ENCODE assay signal across 14 cellular contexts in genomic region chr7:50208335-50208982, GRCh38.
DNase-seq lines count a peak whose midpoint lies in the region; ATAC-seq and TF ChIP-seq lines count a peak whose summit lies in the region.
"Had no signal": no experiment of that assay in that cellular context is flagged by ENCODE, and none has a peak within 500 bp of the region (broad histone marks: within the 10 kb centered on the region; RNA-seq: fewer than 3 reads in every experiment).

No MANE protein-coding gene starts in this region.

- no peak overlapping the region for H3K4me3 ChIP-seq in NB4 (ENCODE audit: low read depth, low read length)
- H3K4me3 ChIP-seq: testis had no signal

- no peaks in the 10 kb centered on the region for H3K27me3 Mint-ChIP-seq in activated naive CD4-positive, alpha-beta T cell treated with anti-CD3 and anti-CD28 coated beads for 36 hours (ENCODE audit: low read depth)

- no peak overlapping the region for H3K4me3 Mint-ChIP-seq in activated naive CD4-positive, alpha-beta T cell treated with anti-CD3 and anti-CD28 coated beads for 36 hours
- peak overlapping the region; percentile 71 for H3K4me3 Mint-ChIP-seq in stimulated activated effector memory CD8-positive, alpha-beta T cell treated with anti-CD3 and anti-CD28 coated beads, Interleukin-12 subunit alpha, Interleukin-12 subunit beta, amount 100 ng/mL, for 72 hours

- H3K9me3 Mint-ChIP-seq in activated naive CD4-positive, alpha-beta T cell treated with anti-CD3 and anti-CD28 coated beads for 36 hours: no peaks in the 10 kb centered on the region
- no peaks in the 10 kb centered on the region for H3K9me3 Mint-ChIP-seq in activated naive CD4-positive, alpha-beta T cell treated with anti-CD3 and anti-CD28 coated beads, Interleukin-2, amount 50 U/mL, for 72 hours
- H3K9me3 Mint-ChIP-seq in stimulated activated effector memory CD8-positive, alpha-beta T cell treated with anti-CD3 and anti-CD28 coated beads, Interleukin-12 subunit alpha, Interleukin-12 subunit beta, amount 100 ng/mL, for 72 hours: no peaks in the 10 kb centered on the region

- CTCF ChIA-PET in activated naive CD4-positive, alpha-beta T cell treated with anti-CD3 and anti-CD28 coated beads for 36 hours (lab: Charles Lee): interaction anchor here (0.6 to 7.0 kb wide), 6 partner anchors 18 to 580 kb away, joined by 3 to 96 read pairs (median 45); partner anchors contain the start of gene IKZF1

- peak in 1 of 2 donors; percentile 23 for ATAC-seq in activated naive CD4-positive, alpha-beta T cell treated with anti-CD3 and anti-CD28 coated beads, Interleukin-2, amount 50 U/mL, for 72 hours
- ATAC-seq in stimulated activated effector memory CD8-positive, alpha-beta T cell treated with anti-CD3 and anti-CD28 coated beads, Interleukin-12 subunit alpha, Interleukin-12 subunit beta, amount 100 ng/mL, for 72 hours: peak; percentile 31
- ATAC-seq in GM19395 (IDR thresholded peaks at IDR 0.05; ENCODE audit: unreplicated experiment): no peak
- no peak for ATAC-seq in Right ventricle myocardium inferior

- peak overlapping the region; percentile 92 for H3K27ac Mint-ChIP-seq in activated naive CD4-positive, alpha-beta T cell treated with anti-CD3 and anti-CD28 coated beads for 36 hours
- H3K27ac Mint-ChIP-seq in activated naive CD4-positive, alpha-beta T cell treated with anti-CD3 and anti-CD28 coated beads, Interleukin-2, amount 50 U/mL, for 72 hours: peak overlapping the region; percentile 91 to 92
- peak overlapping the region; percentile 94 for H3K27ac Mint-ChIP-seq in stimulated activated effector memory CD8-positive, alpha-beta T cell treated with anti-CD3 and anti-CD28 coated beads, Interleukin-12 subunit alpha, Interleukin-12 subunit beta, amount 100 ng/mL, for 72 hours

- DNase-seq in activated naive CD4-positive, alpha-beta T cell treated with anti-CD3 and anti-CD28 coated beads for 36 hours: peak; percentile 66
- DNase-seq in activated naive CD4-positive, alpha-beta T cell (lab: John Stamatoyannopoulos, UW): no peak
- DNase-seq in NB4 (ENCODE audit: low read depth) (peak; percentile 79), posterior vena cava (ENCODE audit: low spot score) (no peak), Right ventricle myocardium inferior (ENCODE audit: missing footprints) (no peak)
- peak in 1 of 2 donors; percentile 75 for DNase-seq in activated naive CD4-positive, alpha-beta T cell treated with anti-CD3 and anti-CD28 coated beads, Interleukin-2, amount 50 U/mL, for 72 hours (ENCODE audit: low spot score in 2 of 2)
- DNase-seq in stimulated activated effector memory CD8-positive, alpha-beta T cell treated with anti-CD3 and anti-CD28 coated beads, Interleukin-12 subunit alpha, Interleukin-12 subunit beta, amount 100 ng/mL, for 72 hours (ENCODE audit: low spot score in 2 of 2): no peak
- DNase-seq: DMS 273 treated with DMSO at 0.1 percent for 48 hours; effector CD8-positive, alpha-beta T cell; GOT3; NCI-H1436; NCI-H226; testis had no signal

- no peak for TF ChIP-seq POLR2A in NB4 (IDR thresholded peaks at IDR 0.05; ENCODE audit: extremely low read depth, insufficient read length)

- intact Hi-C loops in activated naive CD4-positive, alpha-beta T cell treated with anti-CD3 and anti-CD28 coated beads for 36 hours (cut with micrococcal nuclease): loop anchor here (5.0 kb wide), 1 partner anchor 454 kb away; no protein-coding TSS in a partner anchor
- intact Hi-C loops in posterior vena cava (cut with DNase I): loop anchor here in 1 of 2 donors (1.0 kb wide), 1 partner anchor 35 kb away; no protein-coding TSS in a partner anchor
- intact Hi-C loops in Right ventricle myocardium inferior (cut with DNase I): loop anchor here (5.0 kb wide), 2 partner anchors 209 to 954 kb away; no protein-coding TSS in a partner anchor

- H3K4me1 Mint-ChIP-seq in activated naive CD4-positive, alpha-beta T cell treated with anti-CD3 and anti-CD28 coated beads for 36 hours (ENCODE audit: low read depth): peaks cover 96% of the 10 kb centered on the region
- H3K4me1 Mint-ChIP-seq in stimulated activated effector memory CD8-positive, alpha-beta T cell treated with anti-CD3 and anti-CD28 coated beads, Interleukin-12 subunit alpha, Interleukin-12 subunit beta, amount 100 ng/mL, for 72 hours: peaks cover 77% of the 10 kb centered on the region

- H3K36me3 Mint-ChIP-seq in activated naive CD4-positive, alpha-beta T cell treated with anti-CD3 and anti-CD28 coated beads for 36 hours (ENCODE audit: low read depth): no peaks in the 10 kb centered on the region
- H3K36me3 Mint-ChIP-seq in activated naive CD4-positive, alpha-beta T cell treated with anti-CD3 and anti-CD28 coated beads, Interleukin-2, amount 50 U/mL, for 72 hours: peaks cover 0 to 5% of the 10 kb centered on the region in 2 donors
- peaks cover 15% of the 10 kb centered on the region for H3K36me3 Mint-ChIP-seq in stimulated activated effector memory CD8-positive, alpha-beta T cell treated with anti-CD3 and anti-CD28 coated beads, Interleukin-12 subunit alpha, Interleukin-12 subunit beta, amount 100 ng/mL, for 72 hours

- no peak for TF ChIP-seq CTCF in NB4 (IDR thresholded peaks at IDR 0.05; ENCODE audit: low read depth, low read length)

Comparison
In these comparisons a context has a peak if more than half of its experiments do, and no peak if none do; other contexts are left out.
1. DNase-seq: peak in activated naive CD4-positive, alpha-beta T cell treated with anti-CD3 and anti-CD28 coated beads for 36 hours (single experiment) and NB4 (single experiment); none in activated naive CD4-positive, alpha-beta T cell (0 of 4), stimulated activated effector memory CD8-positive, alpha-beta T cell treated with anti-CD3 and anti-CD28 coated beads, Interleukin-12 subunit alpha, Interleukin-12 subunit beta, amount 100 ng/mL, for 72 hours (0 of 2), posterior vena cava (single experiment) and Right ventricle myocardium inferior (single experiment).
2. Peak in every context shown above with its lines, with median percentiles within 50 percentile points of each other: H3K27ac Mint-ChIP-seq.